Comparison of ENCODE assay signal across 19 cellular contexts in genomic region chr1:226479432-226479831, GRCh38.
DNase-seq lines count a peak whose midpoint lies in the region; ATAC-seq and TF ChIP-seq lines count a peak whose summit lies in the region.
"Had no signal": no experiment of that assay in that cellular context is flagged by ENCODE, and none has a peak within 500 bp of the region (broad histone marks: within the 10 kb centered on the region; RNA-seq: fewer than 3 reads in every experiment).

No MANE protein-coding gene starts in this region.

- DNase-seq in NCI-H510A treated with DMSO at 0.1 percent for 48 hours (lab: John Stamatoyannopoulos, UW) = peak; percentile 6
- DNase-seq in NCI-H510A (lab: John Stamatoyannopoulos, UW) = no peak
- peak; percentile 22 for DNase-seq in NCI-H2171 (lab: John Stamatoyannopoulos, UW)
- peak; percentile 32 for DNase-seq in colonic mucosa
- no peak for DNase-seq in heart left ventricle
- DNase-seq in nucleus accumbens (lab: John Stamatoyannopoulos, UW) = no peak
- no peak for DNase-seq in left cardiac atrium
- no peak for DNase-seq in GM10266 (ENCODE audit: extremely low spot score)
- DNase-seq: 8988T; activated CD4-positive, alpha-beta T cell treated with anti-CD3 and anti-CD28 coated beads, Interleukin-2, amount 10 ng/mL, durations not matched to agents 7 days and 5 days; activated CD8-positive, alpha-beta memory T cell treated with anti-CD3 and anti-CD28 coated beads, Interleukin-2, amount 10 ng/mL, durations not matched to agents 7 days and 5 days; effector CD4-positive, alpha-beta T cell; gastrocnemius medialis; NCI-H1436; spleen; stimulated activated CD4-positive, alpha-beta T cell treated with anti-CD3 and anti-CD28 coated beads, Interleukin-4, amount 100 ng/mL, for 1 hour; stimulated activated naive CD4-positive, alpha-beta T cell treated with Interleukin-2 at 50 U/mL for 16 hours had no signal

- 80 to 88% (median 81%) methylated on average over 2 of the region's 2 CpGs for WGBS in heart left ventricle, 4 donors

- peaks cover 6% of the 10 kb centered on the region for H3K27me3 ChIP-seq in colonic mucosa
- peaks cover 0 to 27% (median 3%) of the 10 kb centered on the region in 9 donors for H3K27me3 ChIP-seq in heart left ventricle

- TF ChIP-seq CTCF in colonic mucosa (IDR thresholded peaks at IDR 0.05) = no peak
- no peak for TF ChIP-seq CTCF in heart left ventricle (IDR thresholded peaks at IDR 0.05)
- no peak for TF ChIP-seq CTCF in GM10266 (IDR thresholded peaks at IDR 0.05; ENCODE audit: control insufficient read depth, insufficient read depth, low read depth, missing control alignments)

- H3K4me1 ChIP-seq in colonic mucosa = no peaks in the 10 kb centered on the region
- peaks cover 0 to 4% (median 0%) of the 10 kb centered on the region in 12 donors for H3K4me1 ChIP-seq in heart left ventricle
- H3K4me1 ChIP-seq: esophagus muscularis mucosa, gastrocnemius medialis, spleen had no signal

- H3K36me3 ChIP-seq in colonic mucosa (no peaks in the 10 kb centered on the region), heart left ventricle (no peaks in the 10 kb centered on the region)
- H3K36me3 ChIP-seq: esophagus muscularis mucosa, gastrocnemius medialis, spleen had no signal

- H3K9me3 ChIP-seq in colonic mucosa = no peaks in the 10 kb centered on the region
- H3K9me3 ChIP-seq in heart left ventricle = no peaks in the 10 kb centered on the region
- H3K9me3 ChIP-seq: esophagus muscularis mucosa, gastrocnemius medialis, spleen had no signal

- no peak overlapping the region for H3K9ac ChIP-seq in colonic mucosa (ENCODE audit: low read depth in 2 of 2, low read length in 2 of 2)

- ATAC-seq in heart left ventricle (no peak), left cardiac atrium (no peak)
- ATAC-seq: activated CD8-positive, alpha-beta memory T cell treated with anti-CD3 and anti-CD28 coated beads, Interleukin-2, amount 10 ng/mL, durations not matched to agents 7 days and 5 days; gastrocnemius medialis had no signal

- H3K4me3 ChIP-seq in colonic mucosa = no peak overlapping the region
- H3K4me3 ChIP-seq in heart left ventricle = no peak overlapping the region
- H3K4me3 ChIP-seq: esophagus muscularis mucosa, gastrocnemius medialis, lung, spleen had no signal

- no peak for TF ChIP-seq POLR2A in heart left ventricle (IDR thresholded peaks at IDR 0.05)

- intact Hi-C loops in colonic mucosa (cut with DNase I) = no loop called here
- intact Hi-C loops in heart left ventricle (cut with DNase I) = no loop called here
- intact Hi-C loops in left cardiac atrium (cut with DNase I) = no loop called here

- H3K27ac ChIP-seq in colonic mucosa = no peak overlapping the region
- no peak overlapping the region for H3K27ac ChIP-seq in heart left ventricle
- H3K27ac ChIP-seq: esophagus muscularis mucosa, gastrocnemius medialis, spleen had no signal

Comparison
In these comparisons a context has a peak if more than half of its experiments do, and no peak if none do; other contexts are left out.
1. DNase-seq: peak in NCI-H510A treated with DMSO at 0.1 percent for 48 hours (single experiment), NCI-H2171 (single experiment) and colonic mucosa (single experiment); none in NCI-H510A (single experiment), heart left ventricle (0 of 5), nucleus accumbens (0 of 56), left cardiac atrium (single experiment) and GM10266 (single experiment).